ENCODE assay signal across 18 cellular contexts in genomic region chr1:243980471-243980870, GRCh38.
DNase-seq lines count a peak whose midpoint lies in the region; ATAC-seq lines count a peak whose summit lies in the region.
"Had no signal": no experiment of that assay in that cellular context is flagged by ENCODE, and none has a peak within 500 bp of the region (broad histone marks: within the 10 kb centered on the region; RNA-seq: fewer than 3 reads in every experiment).

No MANE protein-coding gene starts in this region.

- no peak for ATAC-seq in activated naive CD8-positive, alpha-beta T cell treated with anti-CD3 and anti-CD28 coated beads, Interleukin-2, amount 50 U/mL, for 24 hours
- ATAC-seq: A549; CD8-positive, alpha-beta T cell; GM23338; HCT116 had no signal

- no peaks in the 10 kb centered on the region for H3K27me3 Mint-ChIP-seq in activated naive CD4-positive, alpha-beta T cell treated with anti-CD3 and anti-CD28 coated beads, Interleukin-2, amount 50 U/mL, for 24 hours
- no peaks in the 10 kb centered on the region for H3K27me3 Mint-ChIP-seq in activated naive CD8-positive, alpha-beta T cell treated with anti-CD3 and anti-CD28 coated beads, Interleukin-2, amount 50 U/mL, for 24 hours
- H3K27me3 Mint-ChIP-seq: CD4-positive, CD25-positive, alpha-beta regulatory T cell had no signal

- H3K9me3 Mint-ChIP-seq in activated naive CD4-positive, alpha-beta T cell treated with anti-CD3 and anti-CD28 coated beads, Interleukin-2, amount 50 U/mL, for 24 hours = no peaks in the 10 kb centered on the region
- H3K9me3 Mint-ChIP-seq in activated naive CD8-positive, alpha-beta T cell treated with anti-CD3 and anti-CD28 coated beads, Interleukin-2, amount 50 U/mL, for 24 hours = no peaks in the 10 kb centered on the region
- H3K9me3 Mint-ChIP-seq: CD8-positive, alpha-beta T cell had no signal

- no peaks in the 10 kb centered on the region for H3K4me1 Mint-ChIP-seq in activated naive CD4-positive, alpha-beta T cell treated with anti-CD3 and anti-CD28 coated beads, Interleukin-2, amount 50 U/mL, for 24 hours
- no peaks in the 10 kb centered on the region for H3K4me1 Mint-ChIP-seq in activated naive CD8-positive, alpha-beta T cell treated with anti-CD3 and anti-CD28 coated beads, Interleukin-2, amount 50 U/mL, for 24 hours

- no peak overlapping the region for H3K4me3 Mint-ChIP-seq in activated naive CD4-positive, alpha-beta T cell treated with anti-CD3 and anti-CD28 coated beads, Interleukin-2, amount 50 U/mL, for 24 hours
- no peak overlapping the region for H3K4me3 Mint-ChIP-seq in activated naive CD8-positive, alpha-beta T cell treated with anti-CD3 and anti-CD28 coated beads, Interleukin-2, amount 50 U/mL, for 24 hours
- H3K4me3 Mint-ChIP-seq: CD4-positive, CD25-positive, alpha-beta regulatory T cell; CD8-positive, alpha-beta T cell; GM23338; H9 had no signal

- H3K36me3 Mint-ChIP-seq in activated naive CD4-positive, alpha-beta T cell treated with anti-CD3 and anti-CD28 coated beads, Interleukin-2, amount 50 U/mL, for 24 hours = no peaks in the 10 kb centered on the region
- no peaks in the 10 kb centered on the region for H3K36me3 Mint-ChIP-seq in activated naive CD8-positive, alpha-beta T cell treated with anti-CD3 and anti-CD28 coated beads, Interleukin-2, amount 50 U/mL, for 24 hours (ENCODE audit: low read depth)
- H3K36me3 Mint-ChIP-seq: CD4-positive, CD25-positive, alpha-beta regulatory T cell; CD8-positive, alpha-beta T cell had no signal

- no peak for DNase-seq in activated naive CD4-positive, alpha-beta T cell treated with anti-CD3 and anti-CD28 coated beads, Interleukin-2, amount 50 U/mL, for 16 hours
- DNase-seq in HK-2 (ENCODE audit: unreplicated experiment) (peak; percentile 27), islet precursor cell (peak; percentile 12), renal cortical epithelial cell (ENCODE audit: low read depth) (peak; percentile 76), NCI-H1417 (lab: John Stamatoyannopoulos, UW) (no peak)
- DNase-seq in activated CD4-positive, alpha-beta T cell treated with anti-CD3 and anti-CD28 coated beads, Interleukin-2, amount 50 U/mL, for 48 hours = no peak
- no peak for DNase-seq in activated naive CD8-positive, alpha-beta T cell treated with anti-CD3 and anti-CD28 coated beads, Interleukin-2, amount 50 U/mL, for 24 hours
- DNase-seq: 8988T; Caco-2; CD4-positive, CD25-positive, alpha-beta regulatory T cell; CD8-positive, alpha-beta T cell; DMS53; DND-41; H9 had no signal

- H3K27ac Mint-ChIP-seq in activated naive CD4-positive, alpha-beta T cell treated with anti-CD3 and anti-CD28 coated beads, Interleukin-2, amount 50 U/mL, for 24 hours = peak overlapping the region; percentile 11
- H3K27ac Mint-ChIP-seq in activated naive CD8-positive, alpha-beta T cell treated with anti-CD3 and anti-CD28 coated beads, Interleukin-2, amount 50 U/mL, for 24 hours = no peak overlapping the region
- H3K27ac Mint-ChIP-seq: CD4-positive, CD25-positive, alpha-beta regulatory T cell; CD8-positive, alpha-beta T cell; GM23338; H9 had no signal

Comparison
In these comparisons a context has a peak if more than half of its experiments do, and no peak if none do; other contexts are left out.
1. DNase-seq: peak in HK-2 (single experiment), islet precursor cell (single experiment) and renal cortical epithelial cell (single experiment); none in activated naive CD4-positive, alpha-beta T cell treated with anti-CD3 and anti-CD28 coated beads, Interleukin-2, amount 50 U/mL, for 16 hours (single experiment), activated CD4-positive, alpha-beta T cell treated with anti-CD3 and anti-CD28 coated beads, Interleukin-2, amount 50 U/mL, for 48 hours (0 of 2), NCI-H1417 (0 of 3) and activated naive CD8-positive, alpha-beta T cell treated with anti-CD3 and anti-CD28 coated beads, Interleukin-2, amount 50 U/mL, for 24 hours (single experiment).